In genomic region chr6:36298037-36298436, GRCh38 we compare ENCODE assay signal across 30 cellular contexts. TPM values are rescaled to one million over a fixed set of nuclear protein-coding genes. Genes with fewer than 3 reads are reported as not detected.
"Had no signal": no experiment of that assay in that cellular context is flagged by ENCODE, and none has a peak within 500 bp of the region (broad histone marks: within the 10 kb centered on the region; RNA-seq: fewer than 3 reads in every experiment).

No MANE protein-coding gene starts in this region.

- DNase-seq: stimulated activated CD4-positive, alpha-beta T cell treated with anti-CD3 and anti-CD28 coated beads, Interleukin-2, amount 100 ng/mL, for 48 hours; stimulated activated CD4-positive, alpha-beta T cell treated with anti-CD3 and anti-CD28 coated beads, Interleukin-4, amount 100 ng/mL, for 1 hour; stimulated activated CD4-positive, alpha-beta T cell treated with anti-CD3 and anti-CD28 coated beads, Interleukin-4, amount 100 ng/mL, for 24 hours; stimulated activated CD4-positive, alpha-beta T cell treated with anti-CD3 and anti-CD28 coated beads, Interleukin-4, amount 100 ng/mL, for 4 hours; stimulated activated CD8-positive, alpha-beta memory T cell treated with anti-CD3 and anti-CD28 coated beads, Interleukin-4, amount 100 ng/mL, for 48 hours; stimulated activated naive B cell treated with anti-CD40 and anti-IgM and Interleukin-4, amounts not matched to agents 10 μg/mL and 1 μg/mL and 100 μg/mL, for 72 hours; stimulated activated naive CD4-positive, alpha-beta T cell; stimulated activated naive CD4-positive, alpha-beta T cell treated with Interleukin-2 at 50 U/mL for 16 hours; stimulated activated naive CD8-positive, alpha-beta T cell treated with anti-CD3 and anti-CD28 coated beads, Interleukin-15, amount 100 ng/mL, for 72 hours; stimulated activated naive CD8-positive, alpha-beta T cell treated with anti-CD3 and anti-CD28 coated beads, Interleukin-15, Interleukin-2, amounts not matched to agents 100 U/mL and 50 U/mL, for 24 hours; stomach; substantia nigra; testis; thyroid gland; tibial artery; transverse colon; trophoblast cell; upper lobe of left lung; upper lobe of right lung; uterus had no signal

- H3K36me3 ChIP-seq: stomach, suprapubic skin, thoracic aorta, thyroid gland, tibial artery, tibial nerve, transverse colon, upper lobe of left lung, upper lobe of right lung, uterus, vagina had no signal

- H3K27me3 ChIP-seq: suprapubic skin, testis, thyroid gland, tibial nerve, transverse colon, upper lobe of left lung, uterus, vagina had no signal

- FAIRE-seq: urothelium cell line had no signal

- ATAC-seq: stimulated activated effector memory CD8-positive, alpha-beta T cell treated with anti-CD3 and anti-CD28 coated beads, Interleukin-12 subunit alpha, Interleukin-12 subunit beta, amount 100 ng/mL, for 72 hours; stimulated activated memory B cell treated with anti-CD40 and anti-IgM and Interleukin-4, amounts not matched to agents 10 μg/mL and 1 μg/mL and 100 μg/mL, for 72 hours; stimulated activated naive B cell treated with anti-CD40 and anti-IgM and Interleukin-4, amounts not matched to agents 10 μg/mL and 1 μg/mL and 100 μg/mL, for 72 hours; stimulated activated naive CD8-positive, alpha-beta T cell treated with anti-CD3 and anti-CD28 coated beads, Interleukin-15, amount 100 ng/mL, for 72 hours; stimulated activated naive CD8-positive, alpha-beta T cell treated with anti-CD3 and anti-CD28 coated beads, Interleukin-15, Interleukin-2, amounts not matched to agents 100 U/mL and 50 U/mL, for 24 hours; upper lobe of right lung had no signal

- H3K9me3 ChIP-seq: stomach, suprapubic skin, testis, thoracic aorta, thyroid gland, tibial artery, tibial nerve, transverse colon, upper lobe of left lung, upper lobe of right lung, uterus, vagina had no signal

- H3K4me3 ChIP-seq: stomach, suprapubic skin, testis, thoracic aorta, thyroid gland, tibial artery, tibial nerve, transverse colon, upper lobe of left lung, upper lobe of right lung, uterus, vagina had no signal

- H3K4me1 ChIP-seq: upper lobe of right lung, uterus, vagina had no signal

- H3K27ac ChIP-seq: stomach, suprapubic skin, testis, thoracic aorta, thyroid gland, tibial artery, tibial nerve, transverse colon, upper lobe of left lung, upper lobe of right lung, uterus, vagina had no signal

RNA-seq across cellular contexts. Expression of gene PNPLA1, which starts 28.2 kb away (rescaled TPM):
- total RNA-seq: subcutaneous adipose tissue, thoracic aorta, urinary bladder, uterus, vagina had no signal

RNA-seq across cellular contexts. Expression of gene BNIP5, which starts 38.7 kb away (rescaled TPM):
- total RNA-seq: subcutaneous adipose tissue, thoracic aorta, thyroid gland, tibial nerve, upper lobe of right lung, ureter, urinary bladder, uterus, vagina had no signal
- polyA plus RNA-seq: urinary bladder had no signal
